6 cellular contexts compared by ENCODE assay signal in genomic region chr9:79778581-79778980, GRCh38.
"Had no signal": no experiment of that assay in that cellular context is flagged by ENCODE, and none has a peak within 500 bp of the region (broad histone marks: within the 10 kb centered on the region; RNA-seq: fewer than 3 reads in every experiment).

No MANE protein-coding gene starts in this region.

- H3K27me3 Mint-ChIP-seq: IgD-negative memory B cell had no signal

- ATAC-seq: HepG2, K562 had no signal

- H3K4me1 Mint-ChIP-seq: IgD-negative memory B cell had no signal

- DNase-seq: IMR-90, KBM-7 had no signal

- H3K4me3 ChIP-seq: K562 had no signal

- H3K4me3 Mint-ChIP-seq: IgD-negative memory B cell had no signal

- H3K36me3 Mint-ChIP-seq: IgD-negative memory B cell had no signal

- H3K27ac ChIP-seq: HL-60 had no signal
